Comparison of ENCODE assay signal across 8 cellular contexts in genomic region chr2:240585101-240585500, GRCh38. TPM values are rescaled to one million over a fixed set of nuclear protein-coding genes. Genes with fewer than 3 reads are reported as not detected.
DNase-seq lines count a peak whose midpoint lies in the region; ATAC-seq, FAIRE-seq and TF ChIP-seq lines count a peak whose summit lies in the region.

No MANE protein-coding gene starts in this region.

- DNase-seq in CD4-positive, CD25-positive, alpha-beta regulatory T cell, result no peak
- no peak for DNase-seq in H1 (ENCODE audit: low read depth in 1 of 2, low spot score in 2 of 2)
- no peak for DNase-seq in epidermal melanocyte (ENCODE audit: insufficient read length, low spot score)
- DNase-seq in caudate nucleus (lab: John Stamatoyannopoulos, UW), result no peak
- no peak for DNase-seq in occipital lobe (lab: John Stamatoyannopoulos, UW)

- TF ChIP-seq RAD21 in H1 (IDR thresholded peaks at IDR 0.05 in 1 of 2, conservative IDR thresholded peaks at IDR 0.05 in 1 of 2; ENCODE audit: low read depth in 2 of 2, low read length in 2 of 2), result no peak

- ATAC-seq in CD4-positive, CD25-positive, alpha-beta regulatory T cell (ENCODE audit: low read depth in 2 of 2), result no peak
- peak; percentile 17 for ATAC-seq in GM21515 (IDR thresholded peaks at IDR 0.05; ENCODE audit: unreplicated experiment)

- H3K79me2 ChIP-seq in H1 (ENCODE audit: control insufficient read depth in 1 of 2, insufficient read depth in 2 of 2, low read length in 2 of 2), result peaks cover 4 to 44% of the 10 kb centered on the region in 2 experiments; a peak in 3 of 4 replicates

- no peak for TF ChIP-seq POLR2A in H1 (IDR thresholded peaks at IDR 0.05; ENCODE audit: control extremely low read depth in 1 of 2, low read depth in 2 of 2, low read length in 2 of 2)

- POLR2A ChIA-PET in H1 (lab: Charles Lee; ENCODE audit: partially characterized antibody), result interaction anchor here (2.9 to 3.2 kb wide), 2 partner anchors 9 to 19 kb away, joined by 13 to 21 read pairs; no protein-coding TSS in a partner anchor

- no peak for TF ChIP-seq EP300 in H1 (IDR thresholded peaks at IDR 0.05; ENCODE audit: borderline replicate concordance in 1 of 2, low read depth in 2 of 2, low read length in 2 of 2)

- peaks cover 12% of the 10 kb centered on the region for H3K36me3 ChIP-seq in CD4-positive, CD25-positive, alpha-beta regulatory T cell (ENCODE audit: control insufficient read depth, insufficient read depth, low read length)
- H3K36me3 ChIP-seq in KOPT-K1 (ENCODE audit: insufficient read depth, low read length) (peaks cover 16% of the 10 kb centered on the region), H1 (ENCODE audit: control insufficient read depth in 2 of 4, insufficient read depth in 4 of 4, low read length in 3 of 4) (peaks cover 0 to 4% (median 2%) of the 10 kb centered on the region in 4 experiments; a peak in 1 of 8 replicates), neuron (ENCODE audit: insufficient read depth, low read length) (peaks cover 8% of the 10 kb centered on the region)

- H3K4ac ChIP-seq in H1 (replicated peaks; ENCODE audit: insufficient read length, low read depth, low read length), result no peak overlapping the region

- no peak overlapping the region for H3K56ac ChIP-seq in H1 (replicated peaks; ENCODE audit: insufficient read length, low read depth, low read length)

- no peak overlapping the region for H3K18ac ChIP-seq in H1 (ENCODE audit: extremely low read depth, low read length)

- H4K91ac ChIP-seq in H1 (replicated peaks; ENCODE audit: insufficient read length, low read length), result no peak overlapping the region

- no peak overlapping the region for H2AK5ac ChIP-seq in H1 (ENCODE audit: low read depth, low read length)

- H2BK20ac ChIP-seq in H1 (ENCODE audit: low read length), result no peak overlapping the region

- CTCF ChIA-PET in H1 (lab: Charles Lee; ENCODE audit: partially characterized antibody), result interaction anchor here (1.1 to 5.1 kb wide), 3 partner anchors 16 to 26 kb away, joined by 3 to 37 read pairs (median 4); no protein-coding TSS in a partner anchor

- no peak overlapping the region for H2BK5ac ChIP-seq in H1 (ENCODE audit: low read depth, low read length)

- peaks cover 18% of the 10 kb centered on the region for H3K79me1 ChIP-seq in H1 (ENCODE audit: low read depth, low read length)

- H3K23me2 ChIP-seq in H1 (ENCODE audit: low read depth, low read length), result peaks cover 12% of the 10 kb centered on the region; the same call in 1 of the 2 replicates

- no peak overlapping the region for H2BK120ac ChIP-seq in H1 (replicated peaks; ENCODE audit: low read depth, low read length)

- H3K23ac ChIP-seq in H1 (ENCODE audit: insufficient read length), result no peak overlapping the region

- H3K27ac Mint-ChIP-seq in CD4-positive, CD25-positive, alpha-beta regulatory T cell, result no peak overlapping the region

- WGBS in H1 (ENCODE audit: extremely low coverage in 1 of 2, insufficient coverage in 1 of 2, insufficient read length in 1 of 2, insufficient replicate concordance in 2 of 2, low coverage in 1 of 2, low lambda C conversion rate in 2 of 2, missing lambda C conversion rate in 1 of 2), 2 experiments, result 92% methylated on average over 6 of the region's 6 CpGs; no CpG with 5 or more reads in 1 of the 2 experiments

- H2AFZ ChIP-seq in H1 (ENCODE audit: low read length), result no peak overlapping the region
- no peak overlapping the region for H2AFZ ChIP-seq in neuron (ENCODE audit: low read depth, low read length)

- peak overlapping the region; percentile 79 for H3K4me3 ChIP-seq in CD4-positive, CD25-positive, alpha-beta regulatory T cell (ENCODE audit: low read depth, low read length)
- peak overlapping the region; percentile 94 to 97 (median 95); a peak in 7 of 8 replicates for H3K4me3 ChIP-seq in H1 (ENCODE audit: extremely low read depth in 1 of 4, insufficient read depth in 2 of 4, low read depth in 3 of 4, low read length in 4 of 4)
- peak overlapping the region; percentile 97 for H3K4me3 ChIP-seq in neuron (ENCODE audit: low read length)

- no peak overlapping the region for H2BK12ac ChIP-seq in H1 (ENCODE audit: low read depth, low read length)

- H3K36me3 Mint-ChIP-seq in CD4-positive, CD25-positive, alpha-beta regulatory T cell, result peaks cover 21% of the 10 kb centered on the region

- H3K4me1 Mint-ChIP-seq in CD4-positive, CD25-positive, alpha-beta regulatory T cell, result peaks cover 6 to 62% (median 33%) of the 10 kb centered on the region in 4 donors

- H2BK15ac ChIP-seq in H1 (ENCODE audit: low read length), result no peak overlapping the region

- peak overlapping the region; percentile 77 to 95 for H3K4me2 ChIP-seq in H1 (ENCODE audit: insufficient read depth in 1 of 2, low read depth in 2 of 2, low read length in 2 of 2)

- no peaks in the 10 kb centered on the region for H3K9me3 Mint-ChIP-seq in CD4-positive, CD25-positive, alpha-beta regulatory T cell

- no peaks in the 10 kb centered on the region for H3K9me3 ChIP-seq in CD4-positive, CD25-positive, alpha-beta regulatory T cell (ENCODE audit: control insufficient read depth in 2 of 2, low read length in 2 of 2)
- H3K9me3 ChIP-seq in KOPT-K1 (ENCODE audit: insufficient read depth, low read length, poor library complexity, severe bottlenecking) (no peaks in the 10 kb centered on the region), H1 (ENCODE audit: insufficient read depth in 2 of 2, low read depth in 1 of 2, low read length in 1 of 2) (no peaks in the 10 kb centered on the region), neuron (ENCODE audit: low read length) (peaks cover 4% of the 10 kb centered on the region)

- no peaks in the 10 kb centered on the region for H3K27me3 Mint-ChIP-seq in CD4-positive, CD25-positive, alpha-beta regulatory T cell

- no peak for FAIRE-seq in H1 (lab: Jason Lieb, UNC)

- H4K5ac ChIP-seq in H1 (ENCODE audit: insufficient read length, low read depth, low read length), result no peak overlapping the region

- no peaks in the 10 kb centered on the region for H3K27me3 ChIP-seq in CD4-positive, CD25-positive, alpha-beta regulatory T cell (ENCODE audit: control insufficient read depth, insufficient read depth, low read length)
- H3K27me3 ChIP-seq in H1 (replicated peaks in 1 of 4; ENCODE audit: control insufficient read depth in 3 of 4, extremely low read depth in 1 of 4, insufficient read depth in 3 of 4, low read length in 3 of 4) (no peaks in the 10 kb centered on the region), neuron (ENCODE audit: insufficient read depth, low read length) (no peaks in the 10 kb centered on the region)

- H3K14ac ChIP-seq in H1 (ENCODE audit: insufficient read length), result no peak overlapping the region

- H3K9ac ChIP-seq in H1 (replicated peaks in 1 of 4; ENCODE audit: extremely low read depth in 1 of 4, low read depth in 3 of 4, low read length in 3 of 4), result no peak overlapping the region; a peak in 2 of 7 replicates

- peak overlapping the region; percentile 56 to 96 (median 94) for H3K4me3 Mint-ChIP-seq in CD4-positive, CD25-positive, alpha-beta regulatory T cell

- no peak overlapping the region for H3K27ac ChIP-seq in CD4-positive, CD25-positive, alpha-beta regulatory T cell (ENCODE audit: insufficient read depth, low read length, poor library complexity, severe bottlenecking)
- H3K27ac ChIP-seq in KOPT-K1 (ENCODE audit: low read depth, low read length, poor library complexity, severe bottlenecking) (peak overlapping the region; percentile 94), H1 (ENCODE audit: low read depth, low read length) (no peak overlapping the region), caudate nucleus (ENCODE audit: low read depth, low read length) (no peak overlapping the region)

- no peak overlapping the region; the same call in none of the 2 replicates for H4K8ac ChIP-seq in H1 (ENCODE audit: extremely low read depth, insufficient read depth, low read length)

- TF ChIP-seq CTCF in H1 (IDR thresholded peaks at IDR 0.05; ENCODE audit: control extremely low read depth in 1 of 3, insufficient read depth in 1 of 3, low read depth in 1 of 3, low read length in 3 of 3), result no peak

- peaks cover 8 to 32% of the 10 kb centered on the region in 2 experiments for H4K20me1 ChIP-seq in H1 (replicated peaks in 1 of 2; ENCODE audit: control insufficient read depth in 1 of 2, insufficient read depth in 2 of 2, low read length in 2 of 2)

- H3K4me1 ChIP-seq in CD4-positive, CD25-positive, alpha-beta regulatory T cell (ENCODE audit: control insufficient read depth, insufficient read depth, low read length, poor library complexity, severe bottlenecking), result peaks cover 44% of the 10 kb centered on the region
- H3K4me1 ChIP-seq in H1 (replicated peaks in 1 of 4; ENCODE audit: control insufficient read depth in 3 of 4, insufficient read depth in 4 of 4, low read length in 3 of 4), result peaks cover 0 to 17% (median 11%) of the 10 kb centered on the region in 4 experiments; a peak in 6 of 7 replicates
- H3K4me1 ChIP-seq in neuron (ENCODE audit: insufficient read depth, low read length), result peaks cover 29% of the 10 kb centered on the region

RNA-seq across cellular contexts. Expression of gene CAPN10, which starts 1.4 kb away (rescaled TPM):
- total RNA-seq in CD4-positive, CD25-positive, alpha-beta regulatory T cell, result 64.6 TPM
- 10 to 100 TPM in 1 of 4 donors, 1 to 10 TPM in 3; 6.8 to 12.2 (median 7.8) TPM for polyA plus RNA-seq in CD4-positive, CD25-positive, alpha-beta regulatory T cell
- total RNA-seq in H1 (2021; fragmentation: NEBNext Ultra II Directional; extraction: Animal tissue kit (Norgen Biotek cat#: 25700)), result 39.8 and 40.7 TPM in 2 replicates
- polyA plus RNA-seq in H1 (2011; rRNA removed), result 30.7 and 44.5 TPM in 2 replicates
- 44.8 TPM for polyA plus RNA-seq in H1 (2011; cell fraction: cytosol; rRNA removed)
- 302 TPM for polyA plus RNA-seq in H1 (2011; cell fraction: nucleus; rRNA removed)
- 32.9 to 47.0 TPM (median 38.8 TPM) in 4 replicates for polyA plus RNA-seq in H1 (2012, experiment 1 of 2)
- 20.9 TPM for polyA plus RNA-seq in H1 (2012, experiment 2 of 2)
- 23.2 TPM for polyA plus RNA-seq in H1 (2013, experiment 1 of 2)
- polyA plus RNA-seq in H1 (2013, experiment 2 of 2), result 19.7 TPM
- polyA minus RNA-seq in H1 (2011; rRNA and poly(A)+ RNA removed), result 12.4 and 12.5 TPM in 2 replicates
- polyA minus RNA-seq in H1 (2011; cell fraction: cytosol; rRNA and poly(A)+ RNA removed), result 21.1 TPM
- polyA minus RNA-seq in H1 (2011; cell fraction: nucleus; rRNA and poly(A)+ RNA removed), result 62.2 TPM
- 27.1 TPM for total RNA-seq in occipital lobe

RNA-seq across cellular contexts. Expression of gene RNPEPL1, which starts 16.8 kb away (rescaled TPM):
- total RNA-seq in CD4-positive, CD25-positive, alpha-beta regulatory T cell, result 167 TPM
- polyA plus RNA-seq in CD4-positive, CD25-positive, alpha-beta regulatory T cell, result 10 to 100 TPM; 28.5 to 83.7 (median 52.5) TPM
- total RNA-seq in H1 (2021; fragmentation: NEBNext Ultra II Directional; extraction: Animal tissue kit (Norgen Biotek cat#: 25700)), result 11.3 and 11.7 TPM in 2 replicates
- polyA plus RNA-seq in H1 (2011; rRNA removed), result 9.0 and 13.5 TPM in 2 replicates
- 7.2 TPM for polyA plus RNA-seq in H1 (2011; cell fraction: cytosol; rRNA removed)
- polyA plus RNA-seq in H1 (2011; cell fraction: nucleus; rRNA removed), result 23.2 TPM
- 7.1 to 11.6 TPM (median 11.6 TPM) in 4 replicates for polyA plus RNA-seq in H1 (2012, experiment 1 of 2)
- 12.3 TPM for polyA plus RNA-seq in H1 (2012, experiment 2 of 2)
- 7.8 TPM for polyA plus RNA-seq in H1 (2013, experiment 1 of 2)
- polyA plus RNA-seq in H1 (2013, experiment 2 of 2), result 8.7 TPM
- polyA minus RNA-seq in H1 (2011; rRNA and poly(A)+ RNA removed), result 3.0 and 3.4 TPM in 2 replicates
- 11.2 TPM for polyA minus RNA-seq in H1 (2011; cell fraction: cytosol; rRNA and poly(A)+ RNA removed)
- polyA minus RNA-seq in H1 (2011; cell fraction: nucleus; rRNA and poly(A)+ RNA removed), result 10.5 TPM
- total RNA-seq in occipital lobe, result 4.4 TPM

RNA-seq across cellular contexts. Expression of gene DUSP28, which starts 24.9 kb away (rescaled TPM):
- total RNA-seq in CD4-positive, CD25-positive, alpha-beta regulatory T cell, result 8.3 TPM
- 10 to 100 TPM; 14.9 to 27.2 (median 18.1) TPM for polyA plus RNA-seq in CD4-positive, CD25-positive, alpha-beta regulatory T cell
- total RNA-seq in H1 (2021; fragmentation: NEBNext Ultra II Directional; extraction: Animal tissue kit (Norgen Biotek cat#: 25700)), result 1.3 and 2.1 TPM in 2 replicates
- 2.3 and 3.3 TPM in 2 replicates for polyA plus RNA-seq in H1 (2011; rRNA removed)
- 2.8 TPM for polyA plus RNA-seq in H1 (2011; cell fraction: cytosol; rRNA removed)
- polyA plus RNA-seq in H1 (2011; cell fraction: nucleus; rRNA removed), result 2.2 TPM
- 1.6 to 2.9 TPM (median 1.9 TPM) in 4 replicates for polyA plus RNA-seq in H1 (2012, experiment 1 of 2)
- 2.8 TPM for polyA plus RNA-seq in H1 (2012, experiment 2 of 2)
- 1.5 TPM for polyA plus RNA-seq in H1 (2013, experiment 1 of 2)
- 1.8 TPM for polyA plus RNA-seq in H1 (2013, experiment 2 of 2)
- 1.1 and 4.7 TPM in 2 replicates for polyA minus RNA-seq in H1 (2011; rRNA and poly(A)+ RNA removed)
- polyA minus RNA-seq in H1 (2011; cell fraction: cytosol; rRNA and poly(A)+ RNA removed), result 0.88 TPM
- 7.1 TPM for polyA minus RNA-seq in H1 (2011; cell fraction: nucleus; rRNA and poly(A)+ RNA removed)
- total RNA-seq in occipital lobe, result 8.9 TPM

RNA-seq across cellular contexts. Expression of gene ANKMY1, which starts 27.3 kb away (rescaled TPM):
- total RNA-seq in CD4-positive, CD25-positive, alpha-beta regulatory T cell, result 37.2 TPM
- polyA plus RNA-seq in CD4-positive, CD25-positive, alpha-beta regulatory T cell, result 10 to 100 TPM in 1 of 4 donors, 1 to 10 TPM in 3; 3.8 to 11.8 (median 7.6) TPM
- total RNA-seq in H1 (2021; fragmentation: NEBNext Ultra II Directional; extraction: Animal tissue kit (Norgen Biotek cat#: 25700)), result 4.5 and 5.4 TPM in 2 replicates
- polyA plus RNA-seq in H1 (2011; rRNA removed), result 4.8 and 6.4 TPM in 2 replicates
- polyA plus RNA-seq in H1 (2011; cell fraction: cytosol; rRNA removed), result 5.1 TPM
- 10.3 TPM for polyA plus RNA-seq in H1 (2011; cell fraction: nucleus; rRNA removed)
- 3.3 to 4.5 TPM (median 4.0 TPM) in 4 replicates for polyA plus RNA-seq in H1 (2012, experiment 1 of 2)
- polyA plus RNA-seq in H1 (2012, experiment 2 of 2), result 4.1 TPM
- 1.4 TPM for polyA plus RNA-seq in H1 (2013, experiment 1 of 2)
- 2.1 TPM for polyA plus RNA-seq in H1 (2013, experiment 2 of 2)
- polyA minus RNA-seq in H1 (2011; rRNA and poly(A)+ RNA removed), result 8.1 and 10.0 TPM in 2 replicates
- 3.9 TPM for polyA minus RNA-seq in H1 (2011; cell fraction: cytosol; rRNA and poly(A)+ RNA removed)
- polyA minus RNA-seq in H1 (2011; cell fraction: nucleus; rRNA and poly(A)+ RNA removed), result 15.7 TPM
- total RNA-seq in occipital lobe, result 5.6 TPM

RNA-seq across cellular contexts. Expression of gene GPR35, which starts 40.2 kb away (rescaled TPM):
- 11.0 TPM for total RNA-seq in CD4-positive, CD25-positive, alpha-beta regulatory T cell
- polyA plus RNA-seq in CD4-positive, CD25-positive, alpha-beta regulatory T cell, result under 1 TPM; 0.24 to 0.60 (median 0.40) TPM
- total RNA-seq in H1 (2021; fragmentation: NEBNext Ultra II Directional; extraction: Animal tissue kit (Norgen Biotek cat#: 25700)), result 0.29 TPM in 1 of 2 replicates, not detected in the other
- polyA plus RNA-seq in H1 (2011; rRNA removed), result 0.47 and 0.67 TPM in 2 replicates
- polyA plus RNA-seq in H1 (2011; cell fraction: cytosol; rRNA removed), result 0.70 TPM
- 2.6 TPM for polyA plus RNA-seq in H1 (2011; cell fraction: nucleus; rRNA removed)
- 0.23 to 0.51 TPM (median 0.37 TPM) in 4 replicates for polyA plus RNA-seq in H1 (2012, experiment 1 of 2)
- polyA plus RNA-seq in H1 (2012, experiment 2 of 2), result 0.29 TPM
- polyA plus RNA-seq in H1 (2013, experiment 1 of 2), result 0.24 TPM
- 0.13 TPM for polyA plus RNA-seq in H1 (2013, experiment 2 of 2)
- polyA minus RNA-seq in H1 (2011; rRNA and poly(A)+ RNA removed), result not detected in 2 replicates
- polyA minus RNA-seq in H1 (2011; cell fraction: cytosol; rRNA and poly(A)+ RNA removed), result not detected
- 0.30 TPM for polyA minus RNA-seq in H1 (2011; cell fraction: nucleus; rRNA and poly(A)+ RNA removed)
- total RNA-seq in occipital lobe, result 0.31 TPM

Comparison
In these comparisons a context has a peak if more than half of its experiments do, and no peak if none do; other contexts are left out.
1. RNA of gene RNPEPL1, which starts 16.8 kb away (total RNA-seq): 167 TPM in CD4-positive, CD25-positive, alpha-beta regulatory T cell (single experiment); 11.3 to 11.7 TPM in H1 and 4.4 TPM in occipital lobe (single experiment); every median in the first group is over 10 times any median in the second.
2. Peak in every context shown above with its lines, with median percentiles within 50 percentile points of each other: H3K4me3 ChIP-seq.